13 cellular contexts compared by ENCODE assay signal in genomic region chr4:101284546-101284945, GRCh38.
DNase-seq lines count a peak whose midpoint lies in the region; TF ChIP-seq lines count a peak whose summit lies in the region.
"Had no signal": no experiment of that assay in that cellular context is flagged by ENCODE, and none has a peak within 500 bp of the region (broad histone marks: within the 10 kb centered on the region; RNA-seq: fewer than 3 reads in every experiment).

No MANE protein-coding gene starts in this region.

- peaks cover 5% of the 10 kb centered on the region for H3K36me3 Mint-ChIP-seq in activated T-helper 1 cell treated with anti-CD3 and anti-CD28 coated beads, Interleukin-12 subunit alpha, Interleukin-12 subunit beta, Interleukin-2, Interleukin-4 antibody, amounts not matched to agents 30 ng/mL and 10 ng/mL and 1 ng/mL, durations not matched to agents 14 hours and 24 hours and 36 hours (ENCODE audit: low read depth)
- H3K36me3 Mint-ChIP-seq in osteocyte (ENCODE audit: unreplicated experiment): no peaks in the 10 kb centered on the region

- no peak overlapping the region for H3K4me3 ChIP-seq in fibroblast of the aortic adventitia (ENCODE audit: low read depth, low read length)
- H3K4me3 ChIP-seq: transverse colon had no signal

- peaks cover 34% of the 10 kb centered on the region for H3K4me1 Mint-ChIP-seq in activated T-helper 1 cell treated with anti-CD3 and anti-CD28 coated beads, Interleukin-12 subunit alpha, Interleukin-12 subunit beta, Interleukin-2, Interleukin-4 antibody, amounts not matched to agents 30 ng/mL and 10 ng/mL and 1 ng/mL, durations not matched to agents 14 hours and 24 hours and 36 hours (ENCODE audit: low read depth)
- peaks cover 40% of the 10 kb centered on the region for H3K4me1 Mint-ChIP-seq in osteocyte (ENCODE audit: unreplicated experiment)

- no peaks in the 10 kb centered on the region for H3K9me3 Mint-ChIP-seq in activated T-helper 1 cell treated with anti-CD3 and anti-CD28 coated beads, Interleukin-12 subunit alpha, Interleukin-12 subunit beta, Interleukin-2, Interleukin-4 antibody, amounts not matched to agents 30 ng/mL and 10 ng/mL and 1 ng/mL, durations not matched to agents 14 hours and 24 hours and 36 hours
- H3K9me3 Mint-ChIP-seq in osteocyte (ENCODE audit: unreplicated experiment): no peaks in the 10 kb centered on the region

- H3K27ac Mint-ChIP-seq in activated T-helper 1 cell treated with anti-CD3 and anti-CD28 coated beads, Interleukin-12 subunit alpha, Interleukin-12 subunit beta, Interleukin-2, Interleukin-4 antibody, amounts not matched to agents 30 ng/mL and 10 ng/mL and 1 ng/mL, durations not matched to agents 14 hours and 24 hours and 36 hours: peak overlapping the region; percentile 10
- peak overlapping the region; percentile 4 for H3K27ac Mint-ChIP-seq in osteocyte (ENCODE audit: unreplicated experiment)

- DNase-seq in GM03348 (ENCODE audit: low spot score) (peak; percentile 12), fibroblast of the aortic adventitia (ENCODE audit: low read depth) (peak; percentile 20), osteocyte (ENCODE audit: extremely low spot score, unreplicated experiment) (no peak), NCI-H510A treated with DMSO at 0.1 percent for 48 hours (lab: John Stamatoyannopoulos, UW) (no peak), NAMALWA (ENCODE audit: low spot score) (no peak), NCI-H2107 (lab: John Stamatoyannopoulos, UW) (no peak), NCI-H1105 (lab: John Stamatoyannopoulos, UW) (no peak)
- DNase-seq in activated T-helper 1 cell treated with anti-CD3 and anti-CD28 coated beads, Interleukin-12 subunit alpha, Interleukin-12 subunit beta, Interleukin-2, Interleukin-4 antibody, amounts not matched to agents 30 ng/mL and 10 ng/mL and 1 ng/mL, durations not matched to agents 14 hours and 24 hours and 36 hours (ENCODE audit: low spot score): no peak
- DNase-seq: foreskin melanocyte, left cardiac atrium, NCI-H2171, OCI-M1, transverse colon had no signal

- no peak overlapping the region for H3K4me3 Mint-ChIP-seq in activated T-helper 1 cell treated with anti-CD3 and anti-CD28 coated beads, Interleukin-12 subunit alpha, Interleukin-12 subunit beta, Interleukin-2, Interleukin-4 antibody, amounts not matched to agents 30 ng/mL and 10 ng/mL and 1 ng/mL, durations not matched to agents 14 hours and 24 hours and 36 hours
- no peak overlapping the region for H3K4me3 Mint-ChIP-seq in osteocyte (ENCODE audit: unreplicated experiment)

- no peak for TF ChIP-seq CTCF in fibroblast of the aortic adventitia (IDR thresholded peaks at IDR 0.05; ENCODE audit: insufficient read depth, low read length)
- no peak for TF ChIP-seq CTCF in osteocyte (IDR thresholded peaks at IDR 0.05)

- intact Hi-C loops in activated T-helper 1 cell treated with anti-CD3 and anti-CD28 coated beads, Interleukin-12 subunit alpha, Interleukin-12 subunit beta, Interleukin-2, Interleukin-4 antibody, amounts not matched to agents 30 ng/mL and 10 ng/mL and 1 ng/mL, durations not matched to agents 14 hours and 24 hours and 36 hours (cut with micrococcal nuclease): loop anchor here (5.0 kb wide), 1 partner anchor 63 kb away; the partner anchor contains the start of gene PPP3CA

- no peaks in the 10 kb centered on the region for H3K27me3 Mint-ChIP-seq in activated T-helper 1 cell treated with anti-CD3 and anti-CD28 coated beads, Interleukin-12 subunit alpha, Interleukin-12 subunit beta, Interleukin-2, Interleukin-4 antibody, amounts not matched to agents 30 ng/mL and 10 ng/mL and 1 ng/mL, durations not matched to agents 14 hours and 24 hours and 36 hours (ENCODE audit: insufficient read depth)
- no peaks in the 10 kb centered on the region for H3K27me3 Mint-ChIP-seq in osteocyte (ENCODE audit: unreplicated experiment)

Comparison
In these comparisons a context has a peak if more than half of its experiments do, and no peak if none do; other contexts are left out.
1. DNase-seq: peak in GM03348 (single experiment) and fibroblast of the aortic adventitia (single experiment); none in activated T-helper 1 cell treated with anti-CD3 and anti-CD28 coated beads, Interleukin-12 subunit alpha, Interleukin-12 subunit beta, Interleukin-2, Interleukin-4 antibody, amounts not matched to agents 30 ng/mL and 10 ng/mL and 1 ng/mL, durations not matched to agents 14 hours and 24 hours and 36 hours (single experiment), osteocyte (single experiment), NCI-H510A treated with DMSO at 0.1 percent for 48 hours (single experiment), NAMALWA (single experiment), NCI-H2107 (single experiment) and NCI-H1105 (single experiment).